7 cellular contexts compared by ENCODE assay signal in the genomic region with DNA sequence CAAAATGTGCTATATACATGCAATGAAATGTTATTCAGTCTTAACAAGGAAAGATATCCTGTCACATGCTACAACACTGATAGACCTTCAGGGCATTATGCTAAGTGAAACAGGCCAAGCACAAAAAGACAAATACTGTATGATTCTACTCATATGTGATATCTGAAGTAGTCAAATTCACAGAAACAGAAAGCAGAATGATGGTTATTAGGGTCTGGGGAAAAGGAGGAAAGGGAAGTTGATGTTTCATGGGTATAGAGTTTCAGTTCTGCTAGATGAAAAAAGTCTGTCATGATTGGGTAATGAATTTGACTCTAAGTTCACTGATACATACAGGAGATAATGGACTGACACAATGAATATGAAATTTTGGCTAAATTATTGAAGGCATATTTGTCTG. TPM values are rescaled to one million over a fixed set of nuclear protein-coding genes. Genes with fewer than 3 reads are reported as not detected.
A peak's percentile ranks its signal among the peaks of the same experiment; 100 is the strongest.
DNase-seq lines count a peak whose midpoint lies in the region; ATAC-seq and TF ChIP-seq lines count a peak whose summit lies in the region.

No MANE protein-coding gene starts in this region.

- H3K4me3 Mint-ChIP-seq in naive thymus-derived CD4-positive, alpha-beta T cell, result peak overlapping the region in 5 of 10 donors; percentile 21 to 62 (median 36)
- H3K4me3 Mint-ChIP-seq in endodermal cell, result no peak overlapping the region

- H3K9me3 Mint-ChIP-seq in naive thymus-derived CD4-positive, alpha-beta T cell, result no peaks in the 10 kb centered on the region
- H3K9me3 Mint-ChIP-seq in endodermal cell, result no peaks in the 10 kb centered on the region

- POLR2A ChIA-PET in naive thymus-derived CD4-positive, alpha-beta T cell (lab: Charles Lee), result no interaction called here

- no peak overlapping the region for H3K4me3 ChIP-seq in naive thymus-derived CD4-positive, alpha-beta T cell (ENCODE audit: low read length)
- H3K4me3 ChIP-seq in HAP-1 (no peak overlapping the region), endodermal cell (ENCODE audit: low read length) (no peak overlapping the region)

- no peak for TF ChIP-seq CTCF in endodermal cell (conservative IDR thresholded peaks at IDR 0.05)

- H3K27me3 Mint-ChIP-seq in naive thymus-derived CD4-positive, alpha-beta T cell, result no peaks in the 10 kb centered on the region
- H3K27me3 Mint-ChIP-seq in endodermal cell (ENCODE audit: insufficient read depth), result no peaks in the 10 kb centered on the region

- CTCF ChIA-PET in naive thymus-derived CD4-positive, alpha-beta T cell (lab: Charles Lee), result no interaction called here

- in situ Hi-C loops in HAP-1 (cut with MboI; ENCODE audit: low sequenced_read_pairs), result no loop called here

- H3K4me1 ChIP-seq in naive thymus-derived CD4-positive, alpha-beta T cell (ENCODE audit: control insufficient read depth in 2 of 2, insufficient read depth in 2 of 2, low read length in 2 of 2), result peaks cover 0 to 12% of the 10 kb centered on the region in 2 donors
- H3K4me1 ChIP-seq in HAP-1, result no peaks in the 10 kb centered on the region
- no peaks in the 10 kb centered on the region for H3K4me1 ChIP-seq in endodermal cell (ENCODE audit: control insufficient read depth, insufficient read depth, low read length)

- intact Hi-C loops in naive thymus-derived CD4-positive, alpha-beta T cell (cut with micrococcal nuclease), result loop anchor here in 1 of 2 donors (1.0 to 2.0 kb wide), 3 partner anchors 7 to 15 kb away; no protein-coding TSS in a partner anchor

- peaks cover 27 to 60% (median 40%) of the 10 kb centered on the region in 7 donors for H3K4me1 Mint-ChIP-seq in naive thymus-derived CD4-positive, alpha-beta T cell
- H3K4me1 Mint-ChIP-seq in endodermal cell, result no peaks in the 10 kb centered on the region

- no peaks in the 10 kb centered on the region for H3K9me3 ChIP-seq in naive thymus-derived CD4-positive, alpha-beta T cell (ENCODE audit: control insufficient read depth in 2 of 3, low read length in 3 of 3)
- no peaks in the 10 kb centered on the region for H3K9me3 ChIP-seq in HAP-1
- no peaks in the 10 kb centered on the region for H3K9me3 ChIP-seq in endodermal cell (ENCODE audit: control insufficient read depth, low read length)

- H3K27me3 ChIP-seq in naive thymus-derived CD4-positive, alpha-beta T cell (ENCODE audit: control insufficient read depth in 2 of 2, insufficient read depth in 2 of 2, low read length in 2 of 2), result no peaks in the 10 kb centered on the region
- no peaks in the 10 kb centered on the region for H3K27me3 ChIP-seq in HAP-1 (ENCODE audit: low read depth)
- H3K27me3 ChIP-seq in endodermal cell (ENCODE audit: control insufficient read depth, insufficient read depth, low read length, poor library complexity, severe bottlenecking), result no peaks in the 10 kb centered on the region

- no peak overlapping the region for H3K9ac ChIP-seq in endodermal cell (ENCODE audit: extremely low read depth, low read length, poor library complexity, severe bottlenecking)

- no peak overlapping the region for H3K27ac ChIP-seq in naive thymus-derived CD4-positive, alpha-beta T cell (ENCODE audit: low read depth, low read length)
- no peak overlapping the region for H3K27ac ChIP-seq in endodermal cell (ENCODE audit: low read depth, low read length)

- H3K36me3 Mint-ChIP-seq in naive thymus-derived CD4-positive, alpha-beta T cell, result peaks cover 0 to 31% (median 11%) of the 10 kb centered on the region in 5 donors
- peaks cover 3% of the 10 kb centered on the region for H3K36me3 Mint-ChIP-seq in endodermal cell (ENCODE audit: low read depth)

- H3K36me3 ChIP-seq in naive thymus-derived CD4-positive, alpha-beta T cell (ENCODE audit: control insufficient read depth in 2 of 3, insufficient read depth in 3 of 3, low read length in 3 of 3), result no peaks in the 10 kb centered on the region
- no peaks in the 10 kb centered on the region for H3K36me3 ChIP-seq in HAP-1 (replicated peaks)
- no peaks in the 10 kb centered on the region for H3K36me3 ChIP-seq in endodermal cell (ENCODE audit: control insufficient read depth, insufficient read depth, low read length)

- peak overlapping the region in 6 of 9 donors; percentile 2 to 74 (median 21) for H3K27ac Mint-ChIP-seq in naive thymus-derived CD4-positive, alpha-beta T cell
- no peak overlapping the region for H3K27ac Mint-ChIP-seq in endodermal cell

- DNase-seq in MV-4-11 (lab: John Stamatoyannopoulos, UW) (peak; percentile 94), HAP-1 (ENCODE audit: low spot score in 2 of 2) (no peak), HT-29 (ENCODE audit: low spot score) (no peak), endodermal cell (no peak)
- no peak for DNase-seq in naive thymus-derived CD4-positive, alpha-beta T cell

- peak; percentile 83 for ATAC-seq in GM19023 (IDR thresholded peaks at IDR 0.05; ENCODE audit: unreplicated experiment)
- peak; percentile 96 for ATAC-seq in HG02759 (IDR thresholded peaks at IDR 0.05; ENCODE audit: unreplicated experiment)
- peak; percentile 64 for ATAC-seq in naive thymus-derived CD4-positive, alpha-beta T cell

RNA-seq across cellular contexts. Expression of gene RIC1, which starts 11.2 kb away (rescaled TPM):
- 10 to 100 TPM; 20.2 to 28.2 (median 25.9) TPM for total RNA-seq in naive thymus-derived CD4-positive, alpha-beta T cell
- polyA plus RNA-seq in naive thymus-derived CD4-positive, alpha-beta T cell, result 1 to 10 TPM; 4.8 to 9.3 TPM
- total RNA-seq in HT-29 (2014; rRNA removed; shearing (Covaris generic)), result 8.9 and 11.6 TPM in 2 replicates
- 10 to 100 TPM; 27.0 to 27.1 TPM for total RNA-seq in endodermal cell
- 16.5 TPM for polyA plus RNA-seq in endodermal cell (2013, experiment 1 of 2)
- 17.4 TPM for polyA plus RNA-seq in endodermal cell (2013, experiment 2 of 2)
